8 cellular contexts compared by ENCODE assay signal in genomic region chr17:44222112-44222869, GRCh38. TPM values are rescaled to one million over a fixed set of nuclear protein-coding genes. Genes with fewer than 3 reads are reported as not detected.
A peak's percentile ranks its signal among the peaks of the same experiment; 100 is the strongest.
DNase-seq lines count a peak whose midpoint lies in the region; ATAC-seq, FAIRE-seq and TF ChIP-seq lines count a peak whose summit lies in the region.

No MANE protein-coding gene starts in this region.

- H4K91ac ChIP-seq in H1 (replicated peaks; ENCODE audit: insufficient read length, low read length): no peak overlapping the region

- no peaks in the 10 kb centered on the region; the same call in 1 of the 2 replicates for H3K79me1 ChIP-seq in H1 (ENCODE audit: low read depth, low read length)

- H4K8ac ChIP-seq in H1 (ENCODE audit: extremely low read depth, insufficient read depth, low read length): no peak overlapping the region

- no peak for FAIRE-seq in H1 (lab: Jason Lieb, UNC)

- TF ChIP-seq CTCF in AG04449 (IDR thresholded peaks at IDR 0.05; ENCODE audit: insufficient read depth, low read length, missing control alignments) (peak; percentile 27), H1 (IDR thresholded peaks at IDR 0.05; ENCODE audit: control extremely low read depth in 1 of 3, insufficient read depth in 1 of 3, low read depth in 1 of 3, low read length in 3 of 3) (peak in 1 of 3 experiments; percentile 15; a peak in 1 of 4 replicates), lower lobe of right lung (IDR thresholded peaks at IDR 0.05) (peak; percentile 17)

- H2BK120ac ChIP-seq in H1 (replicated peaks; ENCODE audit: low read depth, low read length): no peak overlapping the region

- no peaks in the 10 kb centered on the region for H3K9me3 Mint-ChIP-seq in stimulated activated naive CD8-positive, alpha-beta T cell treated with anti-CD3 and anti-CD28 coated beads, Interleukin-15, amount 100 ng/mL, for 72 hours

- peaks cover 6 to 9% of the 10 kb centered on the region in 2 experiments for H3K79me2 ChIP-seq in H1 (ENCODE audit: control insufficient read depth in 1 of 2, insufficient read depth in 2 of 2, low read length in 2 of 2)

- peak overlapping the region; percentile 82 for H3K4me3 ChIP-seq in AG04449 (ENCODE audit: low read depth, low read length)
- peak overlapping the region; percentile 55 to 100 (median 82) for H3K4me3 ChIP-seq in H1 (ENCODE audit: extremely low read depth in 1 of 4, insufficient read depth in 2 of 4, low read depth in 3 of 4, low read length in 4 of 4)
- H3K4me3 ChIP-seq in lower lobe of right lung: peak overlapping the region; percentile 97

- peak in 1 of 2 experiments; percentile 25; a peak in 1 of 4 replicates for TF ChIP-seq RAD21 in H1 (IDR thresholded peaks at IDR 0.05 in 1 of 2, conservative IDR thresholded peaks at IDR 0.05 in 1 of 2; ENCODE audit: low read depth in 2 of 2, low read length in 2 of 2)

- no peak overlapping the region for H2AK5ac ChIP-seq in H1 (ENCODE audit: low read depth, low read length)

- no peak overlapping the region for H3K4ac ChIP-seq in H1 (replicated peaks; ENCODE audit: insufficient read length, low read depth, low read length)

- no peak for DNase-seq in AG04449 (ENCODE audit: low read depth, low spot score)
- peak; percentile 88 for DNase-seq in NCI-H2227 (lab: John Stamatoyannopoulos, UW; ENCODE audit: unreplicated experiment)
- peak; percentile 64 for DNase-seq in activated CD4-positive, alpha-beta T cell treated with anti-CD3 and anti-CD28 coated beads for 48 hours
- DNase-seq in H1 (ENCODE audit: low read depth in 1 of 2, low spot score in 2 of 2): peak in 1 of 2 experiments; percentile 75
- peak; percentile 84 for DNase-seq in lower lobe of right lung
- DNase-seq in stimulated activated naive CD8-positive, alpha-beta T cell treated with anti-CD3 and anti-CD28 coated beads, Interleukin-15, amount 100 ng/mL, for 72 hours: peak; percentile 45 to 59

- peaks cover 21% of the 10 kb centered on the region for H3K23me2 ChIP-seq in H1 (ENCODE audit: low read depth, low read length)

- no peak overlapping the region; the same call in 1 of the 2 replicates for H2BK5ac ChIP-seq in H1 (ENCODE audit: low read depth, low read length)

- peak overlapping the region; percentile 81 to 90 for H3K27ac Mint-ChIP-seq in stimulated activated naive CD8-positive, alpha-beta T cell treated with anti-CD3 and anti-CD28 coated beads, Interleukin-15, amount 100 ng/mL, for 72 hours

- peak; percentile 32 for TF ChIP-seq POLR2A in GM15510 (IDR thresholded peaks at IDR 0.05; ENCODE audit: borderline replicate concordance, extremely low read depth, insufficient read length)
- TF ChIP-seq POLR2A in H1 (IDR thresholded peaks at IDR 0.05; ENCODE audit: control extremely low read depth in 1 of 2, low read depth in 2 of 2, low read length in 2 of 2): peak in 1 of 2 experiments; percentile 53; a peak in 1 of 3 replicates

- H3K4me1 ChIP-seq in H1 (replicated peaks in 1 of 4; ENCODE audit: control insufficient read depth in 3 of 4, insufficient read depth in 4 of 4, low read length in 3 of 4) (peaks cover under 1 to 17% (median 4%) of the 10 kb centered on the region in 4 experiments; a peak in 6 of 7 replicates), lower lobe of right lung (peaks cover 28% of the 10 kb centered on the region)

- peak overlapping the region in 3 of 4 experiments; percentile 5 to 29 (median 10); a peak in 3 of 7 replicates for H3K9ac ChIP-seq in H1 (replicated peaks in 1 of 4; ENCODE audit: extremely low read depth in 1 of 4, low read depth in 3 of 4, low read length in 3 of 4)

- H3K36me3 ChIP-seq in H1 (ENCODE audit: control insufficient read depth in 2 of 4, insufficient read depth in 4 of 4, low read length in 3 of 4) (no peaks in the 10 kb centered on the region), lower lobe of right lung (peaks cover 5% of the 10 kb centered on the region)

- H3K14ac ChIP-seq in H1 (ENCODE audit: insufficient read length): no peak overlapping the region

- H2BK15ac ChIP-seq in H1 (ENCODE audit: low read length): no peak overlapping the region

- H3K4me2 ChIP-seq in H1 (ENCODE audit: insufficient read depth in 1 of 2, low read depth in 2 of 2, low read length in 2 of 2): peak overlapping the region; percentile 84 to 97

- POLR2A ChIA-PET in AG04449 (lab: Yijun Ruan, JAX) (interaction anchor here (0.6 to 3.4 kb wide), 4 partner anchors 12 to 105 kb away, joined by 3 to 18 read pairs (median 8); no protein-coding TSS in a partner anchor), H1 (lab: Charles Lee; ENCODE audit: partially characterized antibody) (interaction anchor here (0.7 to 4.9 kb wide), 24 partner anchors 9 to 144 kb away, joined by 3 to 58 read pairs (median 4); partner anchors contain the start of genes ASB16, GRN, RUNDC3A and SLC25A39)

- WGBS in H1 (ENCODE audit: extremely low coverage in 1 of 2, insufficient coverage in 1 of 2, insufficient read length in 1 of 2, insufficient replicate concordance in 2 of 2, low coverage in 1 of 2, low lambda C conversion rate in 2 of 2, missing lambda C conversion rate in 1 of 2), 2 experiments: 4% methylated on average over 36 of the region's 36 CpGs; no CpG with 5 or more reads in 1 of the 2 experiments

- H3K56ac ChIP-seq in H1 (replicated peaks; ENCODE audit: insufficient read length, low read depth, low read length): no peak overlapping the region

- no peak overlapping the region for H3K27ac ChIP-seq in H1 (ENCODE audit: low read depth, low read length)
- peak overlapping the region; percentile 96 for H3K27ac ChIP-seq in lower lobe of right lung

- H2BK12ac ChIP-seq in H1 (ENCODE audit: low read depth, low read length): no peak overlapping the region

- ATAC-seq in lower lobe of right lung (peak; percentile 57), GM18520 (IDR thresholded peaks at IDR 0.05; ENCODE audit: unreplicated experiment) (no peak)
- no peak for ATAC-seq in stimulated activated naive CD8-positive, alpha-beta T cell treated with anti-CD3 and anti-CD28 coated beads, Interleukin-15, amount 100 ng/mL, for 72 hours

- H3K23ac ChIP-seq in H1 (ENCODE audit: insufficient read length): no peak overlapping the region

- H3K18ac ChIP-seq in H1 (ENCODE audit: extremely low read depth, low read length): peak overlapping the region; percentile 32

- no peak overlapping the region for H4K5ac ChIP-seq in H1 (ENCODE audit: insufficient read length, low read depth, low read length)

- H3K27me3 ChIP-seq in H1 (replicated peaks in 1 of 4; ENCODE audit: control insufficient read depth in 3 of 4, extremely low read depth in 1 of 4, insufficient read depth in 3 of 4, low read length in 3 of 4) (no peaks in the 10 kb centered on the region), lower lobe of right lung (ENCODE audit: low read depth) (no peaks in the 10 kb centered on the region)

- H3K4me3 Mint-ChIP-seq in stimulated activated naive CD8-positive, alpha-beta T cell treated with anti-CD3 and anti-CD28 coated beads, Interleukin-15, amount 100 ng/mL, for 72 hours: peak overlapping the region; percentile 91 to 93

- no peaks in the 10 kb centered on the region for H4K20me1 ChIP-seq in H1 (replicated peaks in 1 of 2; ENCODE audit: control insufficient read depth in 1 of 2, insufficient read depth in 2 of 2, low read length in 2 of 2)

- no peak overlapping the region for H2AFZ ChIP-seq in H1 (ENCODE audit: low read length)

- H3K27me3 Mint-ChIP-seq in stimulated activated naive CD8-positive, alpha-beta T cell treated with anti-CD3 and anti-CD28 coated beads, Interleukin-15, amount 100 ng/mL, for 72 hours: no peaks in the 10 kb centered on the region

- no peak overlapping the region for H2BK20ac ChIP-seq in H1 (ENCODE audit: low read length)

- intact Hi-C loops in lower lobe of right lung (cut with DNase I): no loop called here

- no peaks in the 10 kb centered on the region for H3K9me3 ChIP-seq in H1 (ENCODE audit: insufficient read depth in 2 of 2, low read depth in 1 of 2, low read length in 1 of 2)
- no peaks in the 10 kb centered on the region for H3K9me3 ChIP-seq in lower lobe of right lung

- H3K4me1 Mint-ChIP-seq in stimulated activated naive CD8-positive, alpha-beta T cell treated with anti-CD3 and anti-CD28 coated beads, Interleukin-15, amount 100 ng/mL, for 72 hours: peaks cover 14% of the 10 kb centered on the region

- CTCF ChIA-PET in AG04449 (lab: Yijun Ruan, JAX) (interaction anchor here (0.6 to 4.7 kb wide), 11 partner anchors 8 to 141 kb away, joined by 3 to 58 read pairs (median 4); partner anchors contain the start of gene FAM171A2), H1 (lab: Charles Lee; ENCODE audit: partially characterized antibody) (interaction anchor here (0.6 to 3.3 kb wide), 21 partner anchors 10 to 285 kb away, joined by 3 to 26 read pairs (median 4); partner anchors contain the start of genes GRN and SLC25A39)

- TF ChIP-seq EP300 in H1 (IDR thresholded peaks at IDR 0.05; ENCODE audit: borderline replicate concordance in 1 of 2, low read depth in 2 of 2, low read length in 2 of 2): 0 out of 3 replicates have a peak, but pooled peaks of 1 of the 2 experiments have one; percentile 5

RNA-seq across cellular contexts. Expression of gene UBTF, which starts 2.8 kb away (rescaled TPM):
- total RNA-seq in H1 (2021; fragmentation: NEBNext Ultra II Directional; extraction: Animal tissue kit (Norgen Biotek cat#: 25700)): 102 and 106 TPM in 2 replicates
- 14.7 and 18.0 TPM in 2 replicates for polyA plus RNA-seq in H1 (2011; rRNA removed)
- 31.4 TPM for polyA plus RNA-seq in H1 (2011; cell fraction: cytosol; rRNA removed)
- polyA plus RNA-seq in H1 (2011; cell fraction: nucleus; rRNA removed): 55.2 TPM
- 66.1 to 73.3 TPM (median 70.8 TPM) in 4 replicates for polyA plus RNA-seq in H1 (2012, experiment 1 of 2)
- 36.4 TPM for polyA plus RNA-seq in H1 (2012, experiment 2 of 2)
- 64.9 TPM for polyA plus RNA-seq in H1 (2013, experiment 1 of 2)
- 63.5 TPM for polyA plus RNA-seq in H1 (2013, experiment 2 of 2)
- polyA minus RNA-seq in H1 (2011; rRNA and poly(A)+ RNA removed): 24.9 and 28.4 TPM in 2 replicates
- polyA minus RNA-seq in H1 (2011; cell fraction: cytosol; rRNA and poly(A)+ RNA removed): 30.1 TPM
- 42.4 TPM for polyA minus RNA-seq in H1 (2011; cell fraction: nucleus; rRNA and poly(A)+ RNA removed)
- total RNA-seq in lower lobe of right lung: 56.7 TPM

RNA-seq across cellular contexts. Expression of gene ATXN7L3, which starts 22.6 kb away (rescaled TPM):
- 103 and 106 TPM in 2 replicates for total RNA-seq in H1 (2021; fragmentation: NEBNext Ultra II Directional; extraction: Animal tissue kit (Norgen Biotek cat#: 25700))
- polyA plus RNA-seq in H1 (2011; rRNA removed): 53.7 and 72.5 TPM in 2 replicates
- polyA plus RNA-seq in H1 (2011; cell fraction: cytosol; rRNA removed): 64.5 TPM
- polyA plus RNA-seq in H1 (2011; cell fraction: nucleus; rRNA removed): 132 TPM
- polyA plus RNA-seq in H1 (2012, experiment 1 of 2): 47.6 to 71.4 TPM (median 64.4 TPM) in 4 replicates
- 60.9 TPM for polyA plus RNA-seq in H1 (2012, experiment 2 of 2)
- polyA plus RNA-seq in H1 (2013, experiment 1 of 2): 50.8 TPM
- 46.4 TPM for polyA plus RNA-seq in H1 (2013, experiment 2 of 2)
- polyA minus RNA-seq in H1 (2011; rRNA and poly(A)+ RNA removed): 51.4 and 62.5 TPM in 2 replicates
- polyA minus RNA-seq in H1 (2011; cell fraction: cytosol; rRNA and poly(A)+ RNA removed): 36.7 TPM
- polyA minus RNA-seq in H1 (2011; cell fraction: nucleus; rRNA and poly(A)+ RNA removed): 68.0 TPM
- 67.4 TPM for total RNA-seq in lower lobe of right lung

RNA-seq across cellular contexts. Expression of gene TMUB2, which starts 35.5 kb away (rescaled TPM):
- total RNA-seq in H1 (2021; fragmentation: NEBNext Ultra II Directional; extraction: Animal tissue kit (Norgen Biotek cat#: 25700)): 15.7 and 18.5 TPM in 2 replicates
- 30.5 and 34.7 TPM in 2 replicates for polyA plus RNA-seq in H1 (2011; rRNA removed)
- polyA plus RNA-seq in H1 (2011; cell fraction: cytosol; rRNA removed): 35.0 TPM
- 123 TPM for polyA plus RNA-seq in H1 (2011; cell fraction: nucleus; rRNA removed)
- polyA plus RNA-seq in H1 (2012, experiment 1 of 2): 20.5 to 27.2 TPM (median 24.5 TPM) in 4 replicates
- polyA plus RNA-seq in H1 (2012, experiment 2 of 2): 25.0 TPM
- polyA plus RNA-seq in H1 (2013, experiment 1 of 2): 20.5 TPM
- polyA plus RNA-seq in H1 (2013, experiment 2 of 2): 20.9 TPM
- polyA minus RNA-seq in H1 (2011; rRNA and poly(A)+ RNA removed): 17.9 and 21.7 TPM in 2 replicates
- polyA minus RNA-seq in H1 (2011; cell fraction: cytosol; rRNA and poly(A)+ RNA removed): 10.3 TPM
- polyA minus RNA-seq in H1 (2011; cell fraction: nucleus; rRNA and poly(A)+ RNA removed): 18.4 TPM
- 41.9 TPM for total RNA-seq in lower lobe of right lung

RNA-seq across cellular contexts. Expression of gene SLC4A1, which starts 45.6 kb away (rescaled TPM):
- total RNA-seq in H1 (2021; fragmentation: NEBNext Ultra II Directional; extraction: Animal tissue kit (Norgen Biotek cat#: 25700)): 0.08 TPM in 1 of 2 replicates, not detected in the other
- 0.08 and 0.09 TPM in 2 replicates for polyA plus RNA-seq in H1 (2011; rRNA removed)
- 0.09 TPM for polyA plus RNA-seq in H1 (2011; cell fraction: cytosol; rRNA removed)
- polyA plus RNA-seq in H1 (2011; cell fraction: nucleus; rRNA removed): 0.30 TPM
- 0.04 to 0.18 TPM (median 0.17 TPM) in 3 of 4 replicates, not detected in the other for polyA plus RNA-seq in H1 (2012, experiment 1 of 2)
- not detected for polyA plus RNA-seq in H1 (2012, experiment 2 of 2)
- polyA plus RNA-seq in H1 (2013, experiment 1 of 2): 0.02 TPM
- 0.04 TPM for polyA plus RNA-seq in H1 (2013, experiment 2 of 2)
- polyA minus RNA-seq in H1 (2011; rRNA and poly(A)+ RNA removed): not detected in 2 replicates
- polyA minus RNA-seq in H1 (2011; cell fraction: cytosol; rRNA and poly(A)+ RNA removed): not detected
- polyA minus RNA-seq in H1 (2011; cell fraction: nucleus; rRNA and poly(A)+ RNA removed): not detected
- total RNA-seq in lower lobe of right lung: 0.83 TPM

RNA-seq across cellular contexts. Expression of gene ASB16, which starts 51.8 kb away (rescaled TPM):
- total RNA-seq in H1 (2021; fragmentation: NEBNext Ultra II Directional; extraction: Animal tissue kit (Norgen Biotek cat#: 25700)): 0.19 TPM in 1 of 2 replicates, not detected in the other
- polyA plus RNA-seq in H1 (2011; rRNA removed): 0.05 and 0.09 TPM in 2 replicates
- 0.05 TPM for polyA plus RNA-seq in H1 (2011; cell fraction: cytosol; rRNA removed)
- 0.17 TPM for polyA plus RNA-seq in H1 (2011; cell fraction: nucleus; rRNA removed)
- 1.7 to 2.5 TPM (median 2.3 TPM) in 4 replicates for polyA plus RNA-seq in H1 (2012, experiment 1 of 2)
- polyA plus RNA-seq in H1 (2012, experiment 2 of 2): 0.79 TPM
- polyA plus RNA-seq in H1 (2013, experiment 1 of 2): 0.06 TPM
- 0.04 TPM for polyA plus RNA-seq in H1 (2013, experiment 2 of 2)
- 0.10 TPM in 1 of 2 replicates, not detected in the other for polyA minus RNA-seq in H1 (2011; rRNA and poly(A)+ RNA removed)
- not detected for polyA minus RNA-seq in H1 (2011; cell fraction: cytosol; rRNA and poly(A)+ RNA removed)
- not detected for polyA minus RNA-seq in H1 (2011; cell fraction: nucleus; rRNA and poly(A)+ RNA removed)
- not detected for total RNA-seq in lower lobe of right lung

Comparison
In these comparisons a context has a peak if more than half of its experiments do, and no peak if none do; other contexts are left out.
1. ATAC-seq: peak in lower lobe of right lung (2 of 2); none in stimulated activated naive CD8-positive, alpha-beta T cell treated with anti-CD3 and anti-CD28 coated beads, Interleukin-15, amount 100 ng/mL, for 72 hours (single experiment) and GM18520 (single experiment).
2. Peak in every context shown above with its lines, with median percentiles within 50 percentile points of each other: H3K4me3 ChIP-seq.